16 cellular contexts compared by ENCODE assay signal in the genomic region with DNA sequence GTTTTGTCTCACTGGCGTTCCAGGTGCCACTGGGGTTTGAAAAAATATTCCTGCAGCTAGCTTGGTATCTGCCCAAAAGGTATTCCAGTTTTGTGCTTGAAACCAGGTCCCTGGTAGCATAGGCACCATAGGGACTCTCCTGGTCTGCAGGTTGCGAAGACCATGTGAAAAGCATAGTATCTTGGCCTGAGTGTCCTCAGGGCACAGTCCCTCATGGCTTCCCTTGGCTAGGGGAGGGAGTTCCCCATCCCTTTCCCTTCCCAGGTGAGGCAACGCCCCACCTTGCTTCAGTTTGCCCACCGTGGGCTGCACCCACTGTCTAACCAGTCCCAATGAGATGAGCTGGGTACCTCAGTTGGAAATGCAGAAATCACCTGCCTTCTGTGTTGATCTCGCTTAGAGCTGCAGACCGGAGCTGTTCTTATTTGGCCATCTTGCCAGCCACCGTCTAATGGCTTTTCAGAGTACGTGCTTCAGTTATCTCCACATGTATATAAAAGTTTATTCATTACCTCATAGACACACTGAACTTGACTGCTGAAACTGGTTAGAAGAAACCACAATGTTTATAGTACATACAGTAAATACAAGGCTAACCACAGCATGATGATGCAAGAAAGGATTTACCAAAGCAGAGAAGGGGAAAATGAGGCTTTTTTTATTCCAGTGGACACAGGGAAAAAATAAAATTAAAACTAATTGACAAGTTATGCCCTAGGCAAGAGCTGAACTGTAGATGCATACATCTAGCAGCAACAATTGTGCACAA. TPM values are rescaled to one million over a fixed set of nuclear protein-coding genes. Genes with fewer than 3 reads are reported as not detected.
DNase-seq lines count a peak whose midpoint lies in the region; ATAC-seq and TF ChIP-seq lines count a peak whose summit lies in the region.
"Had no signal": no experiment of that assay in that cellular context is flagged by ENCODE, and none has a peak within 500 bp of the region (broad histone marks: within the 10 kb centered on the region; RNA-seq: fewer than 3 reads in every experiment).

No MANE protein-coding gene starts in this region.

- no peaks in the 10 kb centered on the region for H3K27me3 ChIP-seq in BJ (ENCODE audit: control insufficient read depth, insufficient read depth, low read length)

- no peak for TF ChIP-seq CTCF in BJ (IDR thresholded peaks at IDR 0.05; ENCODE audit: insufficient read depth, low read depth, low read length)
- no peak for TF ChIP-seq CTCF in astrocyte of the spinal cord (IDR thresholded peaks at IDR 0.05; ENCODE audit: low read depth, low read length)

- in situ Hi-C loops in astrocyte of the spinal cord (cut with HindIII; ENCODE audit: low sequenced_read_pairs): no loop called here

- CTCF ChIA-PET in BJ (lab: Yijun Ruan, JAX): no interaction called here

- H3K4me3 ChIP-seq in BJ (ENCODE audit: low read depth, low read length) (no peak overlapping the region), astrocyte of the spinal cord (ENCODE audit: low read depth, low read length) (no peak overlapping the region)

- DNase-seq in BJ (ENCODE audit: low read depth) (peak; percentile 41), M059J (ENCODE audit: low read depth) (peak; percentile 82), astrocyte of the spinal cord (ENCODE audit: low read depth, low spot score) (peak; percentile 73), glomerular visceral epithelial cell (ENCODE audit: extremely low spot score) (peak; percentile 22), NCI-H2196 treated with DMSO at 0.1 percent for 48 hours (lab: John Stamatoyannopoulos, UW; ENCODE audit: unreplicated experiment) (no peak), SW 1271 (lab: John Stamatoyannopoulos, UW) (no peak)
- DNase-seq in activated T-cell treated with anti-CD3 and anti-CD28 coated beads, Interleukin-2, amount 50 U/mL, for 48 hours: no peak
- DNase-seq in stimulated activated naive CD8-positive, alpha-beta T cell treated with anti-CD3 and anti-CD28 coated beads, Interleukin-15, Interleukin-2, amounts not matched to agents 100 U/mL and 50 U/mL, for 24 hours: no peak
- DNase-seq: activated CD8-positive, alpha-beta memory T cell treated with anti-CD3 and anti-CD28 coated beads, Interleukin-2, amount 10 ng/mL, durations not matched to agents 7 days and 5 days; activated naive CD8-positive, alpha-beta T cell treated with anti-CD3 and anti-CD28 coated beads for 36 hours; C1 segment of cervical spinal cord; GDM1; KBM-7; NCI-H187 treated with DMSO at 0.1 percent for 48 hours; SHP77 treated with DMSO at 0.1 percent for 48 hours; stimulated activated CD4-positive, alpha-beta T cell treated with anti-CD3 and anti-CD28 coated beads, Interleukin-1b, Interleukin-23, amount 100 ng/mL, for 48 hours had no signal

- ATAC-seq in stimulated activated naive CD8-positive, alpha-beta T cell treated with anti-CD3 and anti-CD28 coated beads, Interleukin-15, Interleukin-2, amounts not matched to agents 100 U/mL and 50 U/mL, for 24 hours: no peak
- ATAC-seq: activated CD8-positive, alpha-beta memory T cell treated with anti-CD3 and anti-CD28 coated beads, Interleukin-2, amount 10 ng/mL, durations not matched to agents 7 days and 5 days had no signal

- H3K36me3 ChIP-seq in BJ (ENCODE audit: control insufficient read depth, insufficient read depth, low read length): peaks cover 1% of the 10 kb centered on the region; the same call in 1 of the 2 replicates

- POLR2A ChIA-PET in BJ (lab: Charles Lee): interaction anchor here (1.1 kb wide), 1 partner anchor 10 kb away, joined by 3 read pairs; no protein-coding TSS in a partner anchor

RNA-seq across cellular contexts. Expression of a gene that starts 10.6 kb away (rescaled TPM):
- 17.4 and 23.1 TPM in 2 replicates for polyA plus RNA-seq in BJ (2011; rRNA removed)
- 11.6 and 16.8 TPM in 2 replicates for polyA minus RNA-seq in BJ (2011; rRNA and poly(A)+ RNA removed)
- 10.0 and 18.1 TPM in 2 replicates for total RNA-seq in M059J (2014; rRNA removed; shearing (Covaris generic))

Comparison
In these comparisons a context has a peak if more than half of its experiments do, and no peak if none do; other contexts are left out.
1. DNase-seq: peak in BJ (single experiment), M059J (single experiment), astrocyte of the spinal cord (single experiment) and glomerular visceral epithelial cell (single experiment); none in NCI-H2196 treated with DMSO at 0.1 percent for 48 hours (single experiment), activated T-cell treated with anti-CD3 and anti-CD28 coated beads, Interleukin-2, amount 50 U/mL, for 48 hours (0 of 2), stimulated activated naive CD8-positive, alpha-beta T cell treated with anti-CD3 and anti-CD28 coated beads, Interleukin-15, Interleukin-2, amounts not matched to agents 100 U/mL and 50 U/mL, for 24 hours (single experiment) and SW 1271 (0 of 2).